In genomic region chr2:179264238-179265081, GRCh38 we compare ENCODE assay signal across 8 cellular contexts. TPM values are rescaled to one million over a fixed set of nuclear protein-coding genes. Genes with fewer than 3 reads are reported as not detected.
DNase-seq lines count a peak whose midpoint lies in the region; ATAC-seq and TF ChIP-seq lines count a peak whose summit lies in the region.

A gene with protein sequence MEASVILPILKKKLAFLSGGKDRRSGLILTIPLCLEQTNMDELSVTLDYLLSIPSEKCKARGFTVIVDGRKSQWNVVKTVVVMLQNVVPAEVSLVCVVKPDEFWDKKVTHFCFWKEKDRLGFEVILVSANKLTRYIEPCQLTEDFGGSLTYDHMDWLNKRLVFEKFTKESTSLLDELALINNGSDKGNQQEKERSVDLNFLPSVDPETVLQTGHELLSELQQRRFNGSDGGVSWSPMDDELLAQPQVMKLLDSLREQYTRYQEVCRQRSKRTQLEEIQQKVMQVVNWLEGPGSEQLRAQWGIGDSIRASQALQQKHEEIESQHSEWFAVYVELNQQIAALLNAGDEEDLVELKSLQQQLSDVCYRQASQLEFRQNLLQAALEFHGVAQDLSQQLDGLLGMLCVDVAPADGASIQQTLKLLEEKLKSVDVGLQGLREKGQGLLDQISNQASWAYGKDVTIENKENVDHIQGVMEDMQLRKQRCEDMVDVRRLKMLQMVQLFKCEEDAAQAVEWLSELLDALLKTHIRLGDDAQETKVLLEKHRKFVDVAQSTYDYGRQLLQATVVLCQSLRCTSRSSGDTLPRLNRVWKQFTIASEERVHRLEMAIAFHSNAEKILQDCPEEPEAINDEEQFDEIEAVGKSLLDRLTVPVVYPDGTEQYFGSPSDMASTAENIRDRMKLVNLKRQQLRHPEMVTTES (minus strand): TSS chr2:179264832. CDS start chr2:179191841, 72,991 bp downstream.

- no peaks in the 10 kb centered on the region for H3K36me3 Mint-ChIP-seq in activated T-helper 1 cell treated with anti-CD3 and anti-CD28 coated beads, Interleukin-12 subunit alpha, Interleukin-12 subunit beta, Interleukin-2, Interleukin-4 antibody, amounts not matched to agents 30 ng/mL and 10 ng/mL and 1 ng/mL, durations not matched to agents 14 hours and 24 hours and 36 hours (ENCODE audit: low read depth)
- H3K36me3 Mint-ChIP-seq in naive thymus-derived CD8-positive, alpha-beta T cell = no peaks in the 10 kb centered on the region

- DNase-seq in BJ (ENCODE audit: low read depth) (no peak), OCI-LY7 (ENCODE audit: low spot score) (peak; percentile 55), fibroblast of gingiva (ENCODE audit: low read depth) (peak; percentile 49), stromal cell of bone marrow (ENCODE audit: low read depth) (peak; percentile 24)
- peak; percentile 62 for DNase-seq in activated T-helper 1 cell treated with anti-CD3 and anti-CD28 coated beads, Interleukin-12 subunit alpha, Interleukin-12 subunit beta, Interleukin-2, Interleukin-4 antibody, amounts not matched to agents 30 ng/mL and 10 ng/mL and 1 ng/mL, durations not matched to agents 14 hours and 24 hours and 36 hours (ENCODE audit: low spot score)
- peak; percentile 9 to 70 (median 40) for DNase-seq in naive thymus-derived CD8-positive, alpha-beta T cell

- peak within 1 kb of the TSS; percentile 87 for H3K4me3 Mint-ChIP-seq in activated T-helper 1 cell treated with anti-CD3 and anti-CD28 coated beads, Interleukin-12 subunit alpha, Interleukin-12 subunit beta, Interleukin-2, Interleukin-4 antibody, amounts not matched to agents 30 ng/mL and 10 ng/mL and 1 ng/mL, durations not matched to agents 14 hours and 24 hours and 36 hours
- H3K4me3 Mint-ChIP-seq in naive thymus-derived CD8-positive, alpha-beta T cell = peak within 1 kb of the TSS; percentile 76 to 92 (median 86)

- no peak within 1 kb of the TSS for H3K27ac ChIP-seq in OCI-LY7 (ENCODE audit: low read depth, low read length, poor library complexity, severe bottlenecking)

- ATAC-seq in GM19043 (IDR thresholded peaks at IDR 0.05; ENCODE audit: low read depth, unreplicated experiment) (peak; percentile 52), HG03196 (IDR thresholded peaks at IDR 0.05; ENCODE audit: unreplicated experiment) (peak; percentile 68)
- ATAC-seq in naive thymus-derived CD8-positive, alpha-beta T cell = peak; percentile 74 to 81

- no peaks in the 10 kb centered on the region for H3K9me2 ChIP-seq in OCI-LY7 (ENCODE audit: insufficient read depth, low read length)

- H3K9me3 Mint-ChIP-seq in activated T-helper 1 cell treated with anti-CD3 and anti-CD28 coated beads, Interleukin-12 subunit alpha, Interleukin-12 subunit beta, Interleukin-2, Interleukin-4 antibody, amounts not matched to agents 30 ng/mL and 10 ng/mL and 1 ng/mL, durations not matched to agents 14 hours and 24 hours and 36 hours = no peaks in the 10 kb centered on the region
- H3K9me3 Mint-ChIP-seq in naive thymus-derived CD8-positive, alpha-beta T cell = no peaks in the 10 kb centered on the region

- H3K36me3 ChIP-seq in BJ (ENCODE audit: control insufficient read depth, insufficient read depth, low read length) (no peaks in the 10 kb centered on the region), OCI-LY7 (ENCODE audit: insufficient read depth, low read length) (no peaks in the 10 kb centered on the region)

- BruUV-seq in OCI-LY7 (replicated peaks; lab: Mats Ljungman, UMichigan) = no TSS peak

- H3K4me1 Mint-ChIP-seq in activated T-helper 1 cell treated with anti-CD3 and anti-CD28 coated beads, Interleukin-12 subunit alpha, Interleukin-12 subunit beta, Interleukin-2, Interleukin-4 antibody, amounts not matched to agents 30 ng/mL and 10 ng/mL and 1 ng/mL, durations not matched to agents 14 hours and 24 hours and 36 hours (ENCODE audit: low read depth) = peaks cover 34% of the 10 kb centered on the region
- peaks cover 6 to 56% (median 15%) of the 10 kb centered on the region in 4 donors for H3K4me1 Mint-ChIP-seq in naive thymus-derived CD8-positive, alpha-beta T cell

- H3K4me3 ChIP-seq in BJ (ENCODE audit: low read depth, low read length) (peak within 1 kb of the TSS; percentile 84), OCI-LY7 (ENCODE audit: low read depth, low read length, poor library complexity, severe bottlenecking) (peak within 1 kb of the TSS; percentile 74)

- H3K4me2 ChIP-seq in OCI-LY7 (ENCODE audit: low read length) = peak within 1 kb of the TSS; percentile 80

- H3K27me3 ChIP-seq in BJ (ENCODE audit: control insufficient read depth, insufficient read depth, low read length) = no peaks in the 10 kb centered on the region

- POLR2A ChIA-PET in BJ (lab: Charles Lee) = no interaction called here
- POLR2A ChIA-PET in OCI-LY7 (lab: Charles Lee) = no interaction called here
- POLR2A ChIA-PET in naive thymus-derived CD8-positive, alpha-beta T cell (lab: Charles Lee) = no interaction called here

- H3K27ac Mint-ChIP-seq in activated T-helper 1 cell treated with anti-CD3 and anti-CD28 coated beads, Interleukin-12 subunit alpha, Interleukin-12 subunit beta, Interleukin-2, Interleukin-4 antibody, amounts not matched to agents 30 ng/mL and 10 ng/mL and 1 ng/mL, durations not matched to agents 14 hours and 24 hours and 36 hours = peak within 1 kb of the TSS; percentile 79
- H3K27ac Mint-ChIP-seq in naive thymus-derived CD8-positive, alpha-beta T cell = peak within 1 kb of the TSS in 5 of 10 donors; percentile 14 to 75 (median 63)

- intact Hi-C loops in OCI-LY7 (cut with micrococcal nuclease; ENCODE audit: unreplicated experiment) = no loop called here
- intact Hi-C loops in activated T-helper 1 cell treated with anti-CD3 and anti-CD28 coated beads, Interleukin-12 subunit alpha, Interleukin-12 subunit beta, Interleukin-2, Interleukin-4 antibody, amounts not matched to agents 30 ng/mL and 10 ng/mL and 1 ng/mL, durations not matched to agents 14 hours and 24 hours and 36 hours (cut with micrococcal nuclease) = loop anchor here (1.0 to 10.0 kb wide), 4 partner anchors 25 to 750 kb away; no protein-coding TSS in a partner anchor

- TF ChIP-seq CTCF in BJ (IDR thresholded peaks at IDR 0.05; ENCODE audit: insufficient read depth, low read depth, low read length) (no peak), OCI-LY7 (conservative IDR thresholded peaks at IDR 0.05; ENCODE audit: low read length) (no peak)

- peaks cover 10% of the 10 kb centered on the region for H3K4me1 ChIP-seq in OCI-LY7 (ENCODE audit: insufficient read depth, low read length, poor library complexity, severe bottlenecking)

- CTCF ChIA-PET in BJ (lab: Yijun Ruan, JAX) (no interaction called here), OCI-LY7 (lab: Charles Lee; ENCODE audit: unreplicated experiment) (no interaction called here)

- H3K9me3 ChIP-seq in OCI-LY7 (ENCODE audit: low read length) = peaks cover 6% of the 10 kb centered on the region; the same call in 1 of the 2 replicates

- peak within 1 kb of the TSS; percentile 79 for H2AFZ ChIP-seq in OCI-LY7 (ENCODE audit: low read length)

- no peaks in the 10 kb centered on the region for H3K79me2 ChIP-seq in OCI-LY7 (ENCODE audit: insufficient read depth, low read depth, low read length)

- peaks cover 41% of the 10 kb centered on the region for H3K27me3 Mint-ChIP-seq in activated T-helper 1 cell treated with anti-CD3 and anti-CD28 coated beads, Interleukin-12 subunit alpha, Interleukin-12 subunit beta, Interleukin-2, Interleukin-4 antibody, amounts not matched to agents 30 ng/mL and 10 ng/mL and 1 ng/mL, durations not matched to agents 14 hours and 24 hours and 36 hours (ENCODE audit: insufficient read depth)
- peaks cover 14 to 21% (median 17%) of the 10 kb centered on the region in 5 donors for H3K27me3 Mint-ChIP-seq in naive thymus-derived CD8-positive, alpha-beta T cell

- H4K20me1 ChIP-seq in OCI-LY7 (ENCODE audit: insufficient read depth, low read length) = no peaks in the 10 kb centered on the region

RNA-seq across cellular contexts. Expression of the gene that starts here (rescaled TPM):
- 16.5 and 18.8 TPM in 2 replicates for polyA plus RNA-seq in BJ (2011; rRNA removed)
- 9.9 and 17.9 TPM in 2 replicates for polyA minus RNA-seq in BJ (2011; rRNA and poly(A)+ RNA removed)
- 3.2 and 3.6 TPM in 2 replicates for total RNA-seq in OCI-LY7 (2014; rRNA removed; shearing (Covaris generic))
- total RNA-seq in OCI-LY7 (2022) = 14.6 and 21.4 TPM in 2 replicates
- total RNA-seq in activated T-helper 1 cell treated with anti-CD3 and anti-CD28 coated beads, Interleukin-12 subunit alpha, Interleukin-12 subunit beta, Interleukin-2, Interleukin-4 antibody, amounts not matched to agents 30 ng/mL and 10 ng/mL and 1 ng/mL, durations not matched to agents 14 hours and 24 hours and 36 hours = 9.6 and 12.4 TPM in 2 replicates
- total RNA-seq in naive thymus-derived CD8-positive, alpha-beta T cell = 1 to 10 TPM; 4.9 to 5.3 TPM
- 1 to 10 TPM in 2 of 3 donors, under 1 TPM in 1; 0.27 to 1.4 (median 1.0) TPM for polyA plus RNA-seq in naive thymus-derived CD8-positive, alpha-beta T cell
